Comparison of ENCODE assay signal across 29 cellular contexts in genomic region chr1:248613742-248614141, GRCh38. TPM values are rescaled to one million over a fixed set of nuclear protein-coding genes. Genes with fewer than 3 reads are reported as not detected.
DNase-seq lines count a peak whose midpoint lies in the region; ATAC-seq and TF ChIP-seq lines count a peak whose summit lies in the region.
"Had no signal": no experiment of that assay in that cellular context is flagged by ENCODE, and none has a peak within 500 bp of the region (broad histone marks: within the 10 kb centered on the region; RNA-seq: fewer than 3 reads in every experiment).

No MANE protein-coding gene starts in this region.

- POLR2A ChIA-PET in activated CD4-positive, alpha-beta T cell treated with anti-CD3 and anti-CD28 coated beads for 36 hours (lab: Charles Lee) = no interaction called here
- POLR2A ChIA-PET in activated CD4-positive, alpha-beta T cell treated with anti-CD3 and anti-CD28 coated beads, Interleukin-2, amount 10 ng/mL, durations not matched to agents 7 days and 5 days (lab: Charles Lee) = no interaction called here

- H3K4me1 Mint-ChIP-seq in activated CD4-positive, alpha-beta T cell treated with anti-CD3 and anti-CD28 coated beads for 36 hours = peaks cover 20% of the 10 kb centered on the region
- peaks cover 6% of the 10 kb centered on the region for H3K4me1 Mint-ChIP-seq in activated CD4-positive, alpha-beta T cell treated with anti-CD3 and anti-CD28 coated beads, Interleukin-2, amount 10 ng/mL, durations not matched to agents 7 days and 5 days
- no peaks in the 10 kb centered on the region for H3K4me1 Mint-ChIP-seq in activated T-helper 17 cell treated with anti-CD3 and anti-CD28 coated beads, Interleukin-2, amount 50 U/mL, for 72 hours

- no peaks in the 10 kb centered on the region for H3K4me1 ChIP-seq in heart left ventricle
- H3K4me1 ChIP-seq: colonic mucosa, esophagus squamous epithelium, gastroesophageal sphincter, HAP-1, left lung, prostate gland had no signal

- H3K27me3 Mint-ChIP-seq in activated CD4-positive, alpha-beta T cell treated with anti-CD3 and anti-CD28 coated beads for 36 hours = no peaks in the 10 kb centered on the region
- peaks cover 2% of the 10 kb centered on the region for H3K27me3 Mint-ChIP-seq in activated CD4-positive, alpha-beta T cell treated with anti-CD3 and anti-CD28 coated beads, Interleukin-2, amount 10 ng/mL, durations not matched to agents 7 days and 5 days
- no peaks in the 10 kb centered on the region for H3K27me3 Mint-ChIP-seq in activated T-helper 17 cell treated with anti-CD3 and anti-CD28 coated beads, Interleukin-2, amount 50 U/mL, for 72 hours

- peak; percentile 76 for ATAC-seq in activated CD4-positive, alpha-beta T cell treated with anti-CD3 and anti-CD28 coated beads for 36 hours
- ATAC-seq in GM18870 (IDR thresholded peaks at IDR 0.05; ENCODE audit: unreplicated experiment) = peak; percentile 74
- peak; percentile 50 for ATAC-seq in HG02840 (IDR thresholded peaks at IDR 0.05; ENCODE audit: low FRiP score, unreplicated experiment)
- ATAC-seq in activated T-helper 17 cell treated with anti-CD3 and anti-CD28 coated beads, Interleukin-2, amount 50 U/mL, for 72 hours (replicated peaks) = peak; percentile 86
- ATAC-seq in heart left ventricle = no peak
- ATAC-seq: effector memory CD8-positive, alpha-beta T cell; gastroesophageal sphincter; left lung had no signal

- H3K27ac Mint-ChIP-seq in activated CD4-positive, alpha-beta T cell treated with anti-CD3 and anti-CD28 coated beads for 36 hours = peak overlapping the region; percentile 44
- H3K27ac Mint-ChIP-seq in activated CD4-positive, alpha-beta T cell treated with anti-CD3 and anti-CD28 coated beads, Interleukin-2, amount 10 ng/mL, durations not matched to agents 7 days and 5 days = no peak overlapping the region
- peak overlapping the region; percentile 36 for H3K27ac Mint-ChIP-seq in activated T-helper 17 cell treated with anti-CD3 and anti-CD28 coated beads, Interleukin-2, amount 50 U/mL, for 72 hours
- H3K27ac Mint-ChIP-seq: effector memory CD8-positive, alpha-beta T cell had no signal

- no peak overlapping the region for H3K4me3 ChIP-seq in heart left ventricle
- H3K4me3 ChIP-seq: colonic mucosa, esophagus squamous epithelium, gastroesophageal sphincter, HAP-1, left lung, PC-9, prostate gland had no signal

- WGBS in heart left ventricle, 4 donors = 51 to 74% (median 60%) methylated on average over 1 of the region's 1 CpG

- no peak overlapping the region for H3K27ac ChIP-seq in heart left ventricle
- H3K27ac ChIP-seq: colonic mucosa, esophagus squamous epithelium, gastroesophageal sphincter, left lung, neutrophil, PC-9, prostate gland had no signal

- H3K4me3 Mint-ChIP-seq in activated CD4-positive, alpha-beta T cell treated with anti-CD3 and anti-CD28 coated beads for 36 hours = no peak overlapping the region
- no peak overlapping the region for H3K4me3 Mint-ChIP-seq in activated CD4-positive, alpha-beta T cell treated with anti-CD3 and anti-CD28 coated beads, Interleukin-2, amount 10 ng/mL, durations not matched to agents 7 days and 5 days
- H3K4me3 Mint-ChIP-seq in activated T-helper 17 cell treated with anti-CD3 and anti-CD28 coated beads, Interleukin-2, amount 50 U/mL, for 72 hours = peak overlapping the region; percentile 3
- H3K4me3 Mint-ChIP-seq: CD4-positive, alpha-beta memory T cell; effector memory CD8-positive, alpha-beta T cell had no signal

- no peak for TF ChIP-seq CTCF in heart left ventricle (IDR thresholded peaks at IDR 0.05)

- intact Hi-C loops in activated CD4-positive, alpha-beta T cell treated with anti-CD3 and anti-CD28 coated beads for 36 hours (cut with DNase I, micrococcal nuclease) = loop anchor here in 1 of 2 experiments (10.0 kb wide), 1 partner anchor 679 kb away; no protein-coding TSS in a partner anchor
- intact Hi-C loops in heart left ventricle (cut with DNase I) = no loop called here

- CTCF ChIA-PET in activated CD4-positive, alpha-beta T cell treated with anti-CD3 and anti-CD28 coated beads for 36 hours (lab: Charles Lee) = interaction anchor here (0.6 to 2.0 kb wide), 3 partner anchors 9 to 110 kb away, joined by 3 to 10 read pairs (median 5); no protein-coding TSS in a partner anchor
- CTCF ChIA-PET in activated CD4-positive, alpha-beta T cell treated with anti-CD3 and anti-CD28 coated beads, Interleukin-2, amount 10 ng/mL, durations not matched to agents 7 days and 5 days (lab: Charles Lee) = no interaction called here

- H3K36me3 Mint-ChIP-seq in activated CD4-positive, alpha-beta T cell treated with anti-CD3 and anti-CD28 coated beads for 36 hours (ENCODE audit: low read depth) = no peaks in the 10 kb centered on the region
- H3K36me3 Mint-ChIP-seq in activated CD4-positive, alpha-beta T cell treated with anti-CD3 and anti-CD28 coated beads, Interleukin-2, amount 10 ng/mL, durations not matched to agents 7 days and 5 days (ENCODE audit: low read depth) = no peaks in the 10 kb centered on the region
- no peaks in the 10 kb centered on the region for H3K36me3 Mint-ChIP-seq in activated T-helper 17 cell treated with anti-CD3 and anti-CD28 coated beads, Interleukin-2, amount 50 U/mL, for 72 hours (ENCODE audit: low read depth)
- H3K36me3 Mint-ChIP-seq: CD4-positive, alpha-beta memory T cell had no signal

- peaks cover 0 to 6% (median 0%) of the 10 kb centered on the region in 9 donors for H3K27me3 ChIP-seq in heart left ventricle
- H3K27me3 ChIP-seq: colonic mucosa, esophagus squamous epithelium, gastroesophageal sphincter, left lung, neutrophil had no signal

- TF ChIP-seq POLR2A in heart left ventricle (IDR thresholded peaks at IDR 0.05) (no peak), erythroblast (IDR thresholded peaks at IDR 0.05; ENCODE audit: low read length) (no peak)

- DNase-seq in activated CD4-positive, alpha-beta T cell treated with anti-CD3 and anti-CD28 coated beads for 36 hours = no peak
- DNase-seq in activated CD4-positive, alpha-beta T cell treated with anti-CD3 and anti-CD28 coated beads, Interleukin-2, amount 10 ng/mL, durations not matched to agents 7 days and 5 days = no peak
- DNase-seq in heart left ventricle (no peak), erythroblast (lab: John Stamatoyannopoulos, UW) (no peak)
- no peak for DNase-seq in activated CD8-positive, alpha-beta memory T cell treated with anti-CD3 and anti-CD28 coated beads for 24 hours
- DNase-seq: 8988T; AML-193; amniotic stem cell; CD4-positive, alpha-beta memory T cell; colonic mucosa; effector memory CD8-positive, alpha-beta T cell; EL; esophagus squamous epithelium; KBM-7; left lung; NCI-H510A treated with DMSO at 0.1 percent for 48 hours; NK-92 treated with Interleukin-12 subunit alpha and Interleukin-12 subunit beta, amount 100 ng/mL, for 24 hours; PC-9; Right ventricle myocardium superior had no signal

- H3K36me3 ChIP-seq in heart left ventricle = no peaks in the 10 kb centered on the region
- H3K36me3 ChIP-seq: colonic mucosa, esophagus squamous epithelium, gastroesophageal sphincter, HAP-1, left lung, neutrophil, prostate gland had no signal

- no peaks in the 10 kb centered on the region for H3K9me3 ChIP-seq in heart left ventricle
- H3K9me3 ChIP-seq: colonic mucosa, esophagus squamous epithelium, gastroesophageal sphincter, HAP-1, left lung, neutrophil, prostate gland had no signal

- no peaks in the 10 kb centered on the region for H3K9me3 Mint-ChIP-seq in activated CD4-positive, alpha-beta T cell treated with anti-CD3 and anti-CD28 coated beads for 36 hours (ENCODE audit: low read depth)
- no peaks in the 10 kb centered on the region for H3K9me3 Mint-ChIP-seq in activated CD4-positive, alpha-beta T cell treated with anti-CD3 and anti-CD28 coated beads, Interleukin-2, amount 10 ng/mL, durations not matched to agents 7 days and 5 days
- H3K9me3 Mint-ChIP-seq in activated T-helper 17 cell treated with anti-CD3 and anti-CD28 coated beads, Interleukin-2, amount 50 U/mL, for 72 hours = no peaks in the 10 kb centered on the region
- H3K9me3 Mint-ChIP-seq: CD4-positive, alpha-beta memory T cell; effector memory CD8-positive, alpha-beta T cell had no signal

RNA-seq across cellular contexts. Expression of gene OR2T10, which starts 16.2 kb away (rescaled TPM):
- not detected for total RNA-seq in activated CD4-positive, alpha-beta T cell treated with anti-CD3 and anti-CD28 coated beads for 36 hours
- not detected for total RNA-seq in activated CD4-positive, alpha-beta T cell treated with anti-CD3 and anti-CD28 coated beads, Interleukin-2, amount 10 ng/mL, durations not matched to agents 7 days and 5 days
- total RNA-seq in activated T-helper 17 cell treated with anti-CD3 and anti-CD28 coated beads, Interleukin-2, amount 50 U/mL, for 72 hours = not detected
- not detected for total RNA-seq in heart left ventricle
- polyA plus RNA-seq in heart left ventricle = not detected
- total RNA-seq: activated CD8-positive, alpha-beta memory T cell treated with anti-CD3 and anti-CD28 coated beads for 36 hours; CD4-positive, alpha-beta memory T cell; colonic mucosa; esophagus squamous epithelium; gastroesophageal sphincter; left lung; mesenteric fat pad; PC-9; prostate gland; Right ventricle myocardium superior; ureter had no signal
- polyA plus RNA-seq: CD4-positive, alpha-beta memory T cell had no signal

RNA-seq across cellular contexts. Expression of gene OR2T11, which starts 21.1 kb away (rescaled TPM):
- not detected for total RNA-seq in activated CD4-positive, alpha-beta T cell treated with anti-CD3 and anti-CD28 coated beads for 36 hours
- not detected for total RNA-seq in activated CD4-positive, alpha-beta T cell treated with anti-CD3 and anti-CD28 coated beads, Interleukin-2, amount 10 ng/mL, durations not matched to agents 7 days and 5 days
- total RNA-seq in activated T-helper 17 cell treated with anti-CD3 and anti-CD28 coated beads, Interleukin-2, amount 50 U/mL, for 72 hours = not detected
- not detected for total RNA-seq in heart left ventricle
- polyA plus RNA-seq in heart left ventricle = not detected
- total RNA-seq: activated CD8-positive, alpha-beta memory T cell treated with anti-CD3 and anti-CD28 coated beads for 36 hours; CD4-positive, alpha-beta memory T cell; colonic mucosa; esophagus squamous epithelium; gastroesophageal sphincter; left lung; mesenteric fat pad; PC-9; prostate gland; Right ventricle myocardium superior; ureter had no signal
- polyA plus RNA-seq: CD4-positive, alpha-beta memory T cell had no signal

RNA-seq across cellular contexts. Expression of gene OR2T35, which starts 31.3 kb away (rescaled TPM):
- total RNA-seq in activated CD4-positive, alpha-beta T cell treated with anti-CD3 and anti-CD28 coated beads for 36 hours = not detected
- total RNA-seq in activated CD4-positive, alpha-beta T cell treated with anti-CD3 and anti-CD28 coated beads, Interleukin-2, amount 10 ng/mL, durations not matched to agents 7 days and 5 days = not detected
- total RNA-seq in activated T-helper 17 cell treated with anti-CD3 and anti-CD28 coated beads, Interleukin-2, amount 50 U/mL, for 72 hours = not detected
- total RNA-seq in heart left ventricle = not detected
- polyA plus RNA-seq in heart left ventricle = not detected
- total RNA-seq: activated CD8-positive, alpha-beta memory T cell treated with anti-CD3 and anti-CD28 coated beads for 36 hours; CD4-positive, alpha-beta memory T cell; colonic mucosa; esophagus squamous epithelium; gastroesophageal sphincter; left lung; mesenteric fat pad; PC-9; prostate gland; Right ventricle myocardium superior; ureter had no signal
- polyA plus RNA-seq: CD4-positive, alpha-beta memory T cell had no signal

RNA-seq across cellular contexts. Expression of gene OR2T34, which starts 39.2 kb away (rescaled TPM):
- not detected for total RNA-seq in activated CD4-positive, alpha-beta T cell treated with anti-CD3 and anti-CD28 coated beads for 36 hours
- not detected for total RNA-seq in activated CD4-positive, alpha-beta T cell treated with anti-CD3 and anti-CD28 coated beads, Interleukin-2, amount 10 ng/mL, durations not matched to agents 7 days and 5 days
- total RNA-seq in activated T-helper 17 cell treated with anti-CD3 and anti-CD28 coated beads, Interleukin-2, amount 50 U/mL, for 72 hours = not detected
- not detected for total RNA-seq in heart left ventricle
- not detected for polyA plus RNA-seq in heart left ventricle
- total RNA-seq: activated CD8-positive, alpha-beta memory T cell treated with anti-CD3 and anti-CD28 coated beads for 36 hours; CD4-positive, alpha-beta memory T cell; colonic mucosa; esophagus squamous epithelium; gastroesophageal sphincter; left lung; mesenteric fat pad; PC-9; prostate gland; Right ventricle myocardium superior; ureter had no signal

RNA-seq across cellular contexts. Expression of gene OR2T27, which starts 41.6 kb away (rescaled TPM):
- not detected for total RNA-seq in activated CD4-positive, alpha-beta T cell treated with anti-CD3 and anti-CD28 coated beads for 36 hours
- total RNA-seq in activated CD4-positive, alpha-beta T cell treated with anti-CD3 and anti-CD28 coated beads, Interleukin-2, amount 10 ng/mL, durations not matched to agents 7 days and 5 days = not detected
- not detected for total RNA-seq in activated T-helper 17 cell treated with anti-CD3 and anti-CD28 coated beads, Interleukin-2, amount 50 U/mL, for 72 hours
- not detected for total RNA-seq in heart left ventricle
- polyA plus RNA-seq in heart left ventricle = not detected
- total RNA-seq: activated CD8-positive, alpha-beta memory T cell treated with anti-CD3 and anti-CD28 coated beads for 36 hours; CD4-positive, alpha-beta memory T cell; colonic mucosa; esophagus squamous epithelium; gastroesophageal sphincter; left lung; mesenteric fat pad; PC-9; prostate gland; Right ventricle myocardium superior; ureter had no signal
- polyA plus RNA-seq: CD4-positive, alpha-beta memory T cell had no signal

Comparison
In these comparisons a context has a peak if more than half of its experiments do, and no peak if none do; other contexts are left out.
1. ATAC-seq: peak in activated CD4-positive, alpha-beta T cell treated with anti-CD3 and anti-CD28 coated beads for 36 hours (single experiment), GM18870 (single experiment), HG02840 (single experiment) and activated T-helper 17 cell treated with anti-CD3 and anti-CD28 coated beads, Interleukin-2, amount 50 U/mL, for 72 hours (single experiment); none in heart left ventricle (0 of 4).